Comparison of ENCODE assay signal across 38 cellular contexts in genomic region chr4:45770958-45771357, GRCh38.
"Had no signal": no experiment of that assay in that cellular context is flagged by ENCODE, and none has a peak within 500 bp of the region (broad histone marks: within the 10 kb centered on the region; RNA-seq: fewer than 3 reads in every experiment).

No MANE protein-coding gene starts in this region.

- H3K4me1 Mint-ChIP-seq: activated CD4-positive, alpha-beta memory T cell treated with anti-CD3 and anti-CD28 coated beads, Interleukin-2, amount 10 ng/mL, durations not matched to agents 7 days and 5 days; activated CD4-positive, alpha-beta T cell treated with anti-CD3 and anti-CD28 coated beads for 36 hours; activated CD4-positive, alpha-beta T cell treated with anti-CD3 and anti-CD28 coated beads, Interleukin-2, amount 10 ng/mL, durations not matched to agents 7 days and 5 days; activated CD8-positive, alpha-beta memory T cell treated with anti-CD3 and anti-CD28 coated beads, Interleukin-2, amount 10 ng/mL, durations not matched to agents 7 days and 5 days; activated naive CD4-positive, alpha-beta T cell treated with anti-CD3 and anti-CD28 coated beads, Interleukin-2, amount 10 ng/mL, durations not matched to agents 7 days and 5 days; activated naive CD4-positive, alpha-beta T cell treated with anti-CD3 and anti-CD28 coated beads, Interleukin-2, amount 50 U/mL, for 24 hours; activated naive CD8-positive, alpha-beta T cell treated with anti-CD3 and anti-CD28 coated beads, Interleukin-2, amount 10 ng/mL, durations not matched to agents 7 days and 5 days; activated naive CD8-positive, alpha-beta T cell treated with anti-CD3 and anti-CD28 coated beads, Interleukin-2, amount 50 U/mL, for 24 hours; brain; central memory CD8-positive, alpha-beta T cell had no signal

- H3K27me3 Mint-ChIP-seq: activated CD4-positive, alpha-beta memory T cell treated with anti-CD3 and anti-CD28 coated beads, Interleukin-2, amount 10 ng/mL, durations not matched to agents 7 days and 5 days; activated CD4-positive, alpha-beta T cell treated with anti-CD3 and anti-CD28 coated beads for 36 hours; activated CD4-positive, alpha-beta T cell treated with anti-CD3 and anti-CD28 coated beads, Interleukin-2, amount 10 ng/mL, durations not matched to agents 7 days and 5 days; activated CD8-positive, alpha-beta memory T cell treated with anti-CD3 and anti-CD28 coated beads, Interleukin-2, amount 10 ng/mL, durations not matched to agents 7 days and 5 days; activated naive CD4-positive, alpha-beta T cell treated with anti-CD3 and anti-CD28 coated beads, Interleukin-2, amount 10 ng/mL, durations not matched to agents 7 days and 5 days; activated naive CD4-positive, alpha-beta T cell treated with anti-CD3 and anti-CD28 coated beads, Interleukin-2, amount 50 U/mL, for 24 hours; activated naive CD8-positive, alpha-beta T cell; activated naive CD8-positive, alpha-beta T cell treated with anti-CD3 and anti-CD28 coated beads, Interleukin-2, amount 10 ng/mL, durations not matched to agents 7 days and 5 days; activated naive CD8-positive, alpha-beta T cell treated with anti-CD3 and anti-CD28 coated beads, Interleukin-2, amount 50 U/mL, for 24 hours; activated T-cell treated with anti-CD3 and anti-CD28 coated beads, Interleukin-2, amount 50 U/mL, for 24 hours; brain; central memory CD8-positive, alpha-beta T cell had no signal

- DNase-seq: activated CD4-positive, alpha-beta memory T cell treated with anti-CD3 and anti-CD28 coated beads, Interleukin-2, amount 10 ng/mL, durations not matched to agents 7 days and 5 days; activated CD4-positive, alpha-beta T cell treated with anti-CD3 and anti-CD28 coated beads for 1 hour; activated CD4-positive, alpha-beta T cell treated with anti-CD3 and anti-CD28 coated beads for 36 hours; activated CD4-positive, alpha-beta T cell treated with anti-CD3 and anti-CD28 coated beads for 48 hours; activated CD4-positive, alpha-beta T cell treated with anti-CD3 and anti-CD28 coated beads, Interleukin-2, amount 10 ng/mL, durations not matched to agents 7 days and 5 days; activated CD4-positive, alpha-beta T cell treated with anti-CD3 and anti-CD28 coated beads, Interleukin-2, amount 50 U/mL, for 48 hours; activated CD4-positive, CD25-positive, alpha-beta regulatory T cell; activated CD8-positive, alpha-beta memory T cell treated with anti-CD3 and anti-CD28 coated beads for 24 hours; activated CD8-positive, alpha-beta memory T cell treated with anti-CD3 and anti-CD28 coated beads, Interleukin-2, amount 10 ng/mL, durations not matched to agents 7 days and 5 days; activated CD8-positive, alpha-beta memory T cell treated with anti-CD3 and anti-CD28 coated beads, Interleukin-2, amount 50 U/mL, for 48 hours; activated CD8-positive, alpha-beta T cell treated with anti-CD3 and anti-CD28 coated beads, Interleukin-2, amount 10 ng/mL, durations not matched to agents 7 days and 5 days; activated effector memory CD4-positive, alpha-beta T cell treated with Interleukin-2 at 50 U/mL for 16 hours; activated gamma-delta T cell; activated naive CD4-positive, alpha-beta T cell treated with anti-CD3 and anti-CD28 coated beads, Interleukin-2, amount 10 ng/mL, durations not matched to agents 7 days and 5 days; activated naive CD4-positive, alpha-beta T cell treated with Interleukin-2 at 50 U/mL for 16 hours; activated naive CD8-positive, alpha-beta T cell treated with anti-CD3 and anti-CD28 coated beads, Interleukin-2, amount 10 ng/mL, durations not matched to agents 7 days and 5 days; activated naive CD8-positive, alpha-beta T cell treated with anti-CD3 and anti-CD28 coated beads, Interleukin-2, amount 50 U/mL, for 24 hours; activated T-cell treated with anti-CD3 and anti-CD28 coated beads, Interleukin-2, amount 50 U/mL, for 24 hours; activated T-cell treated with anti-CD3 and anti-CD28 coated beads, Interleukin-2, amount 50 U/mL, for 48 hours; amygdala; anterior cingulate cortex; caudate nucleus; cerebellar nuclear complex; T-helper 2 cell; T-helper 9 cell had no signal

- H3K27me3 ChIP-seq: ascending aorta, cardiac muscle cell had no signal

- H3K4me3 ChIP-seq: ascending aorta, cardiac muscle cell had no signal

- H3K9me3 ChIP-seq: ascending aorta had no signal

- H3K36me3 ChIP-seq: ascending aorta, cardiac muscle cell had no signal

- H3K9me3 Mint-ChIP-seq: activated CD4-positive, alpha-beta T cell treated with anti-CD3 and anti-CD28 coated beads, Interleukin-2, amount 10 ng/mL, durations not matched to agents 7 days and 5 days; T-helper 1 cell treated with Interleukin-12 subunit alpha and Interleukin-12 subunit beta and Interleukin-4 antibody, amounts not matched to agents 30 μg/mL and 1 μg/mL, for 36 hours had no signal

- H3K27ac Mint-ChIP-seq: activated CD4-positive, alpha-beta memory T cell treated with anti-CD3 and anti-CD28 coated beads, Interleukin-2, amount 10 ng/mL, durations not matched to agents 7 days and 5 days; activated CD4-positive, alpha-beta T cell treated with anti-CD3 and anti-CD28 coated beads for 36 hours; activated CD4-positive, alpha-beta T cell treated with anti-CD3 and anti-CD28 coated beads, Interleukin-2, amount 10 ng/mL, durations not matched to agents 7 days and 5 days; activated CD8-positive, alpha-beta memory T cell treated with anti-CD3 and anti-CD28 coated beads, Interleukin-2, amount 10 ng/mL, durations not matched to agents 7 days and 5 days; activated CD8-positive, alpha-beta T cell treated with anti-CD3 and anti-CD28 coated beads, Interleukin-2, amount 10 ng/mL, durations not matched to agents 7 days and 5 days; activated naive CD4-positive, alpha-beta T cell treated with anti-CD3 and anti-CD28 coated beads, Interleukin-2, amount 10 ng/mL, durations not matched to agents 7 days and 5 days; activated naive CD4-positive, alpha-beta T cell treated with anti-CD3 and anti-CD28 coated beads, Interleukin-2, amount 50 U/mL, for 24 hours; activated naive CD8-positive, alpha-beta T cell; activated naive CD8-positive, alpha-beta T cell treated with anti-CD3 and anti-CD28 coated beads, Interleukin-2, amount 10 ng/mL, durations not matched to agents 7 days and 5 days; activated naive CD8-positive, alpha-beta T cell treated with anti-CD3 and anti-CD28 coated beads, Interleukin-2, amount 50 U/mL, for 24 hours; activated T-cell treated with anti-CD3 and anti-CD28 coated beads, Interleukin-2, amount 50 U/mL, for 24 hours; activated T-helper 2 cell treated with anti-CD3 and anti-CD28 coated beads, Interferon-gamma antibody, Interleukin-2, Interleukin-4, amounts not matched to agents 10 μg/mL and 5 μg/mL and 100 μg/mL, durations not matched to agents 14 hours and 24 hours and 36 hours; brain; T-helper 1 cell treated with Interleukin-12 subunit alpha and Interleukin-12 subunit beta and Interleukin-4 antibody, amounts not matched to agents 30 μg/mL and 1 μg/mL, for 36 hours; T-helper 2 cell treated with Interferon-gamma antibody and Interleukin-4, amounts not matched to agents 5 μg/mL and 100 μg/mL, for 36 hours had no signal

- FAIRE-seq: bronchial epithelial cell, TTC549 had no signal

- H3K36me3 Mint-ChIP-seq: activated CD8-positive, alpha-beta memory T cell treated with anti-CD3 and anti-CD28 coated beads, Interleukin-2, amount 10 ng/mL, durations not matched to agents 7 days and 5 days; activated naive CD4-positive, alpha-beta T cell treated with anti-CD3 and anti-CD28 coated beads, Interleukin-2, amount 10 ng/mL, durations not matched to agents 7 days and 5 days; activated naive CD4-positive, alpha-beta T cell treated with anti-CD3 and anti-CD28 coated beads, Interleukin-2, amount 50 U/mL, for 24 hours; activated naive CD8-positive, alpha-beta T cell; activated naive CD8-positive, alpha-beta T cell treated with anti-CD3 and anti-CD28 coated beads, Interleukin-2, amount 10 ng/mL, durations not matched to agents 7 days and 5 days; brain had no signal

- H3K4me3 Mint-ChIP-seq: activated CD4-positive, alpha-beta memory T cell treated with anti-CD3 and anti-CD28 coated beads, Interleukin-2, amount 10 ng/mL, durations not matched to agents 7 days and 5 days; activated CD4-positive, alpha-beta T cell treated with anti-CD3 and anti-CD28 coated beads for 36 hours; activated CD4-positive, alpha-beta T cell treated with anti-CD3 and anti-CD28 coated beads, Interleukin-2, amount 10 ng/mL, durations not matched to agents 7 days and 5 days; activated CD8-positive, alpha-beta memory T cell treated with anti-CD3 and anti-CD28 coated beads, Interleukin-2, amount 10 ng/mL, durations not matched to agents 7 days and 5 days; activated CD8-positive, alpha-beta T cell treated with anti-CD3 and anti-CD28 coated beads, Interleukin-2, amount 10 ng/mL, durations not matched to agents 7 days and 5 days; activated naive CD4-positive, alpha-beta T cell treated with anti-CD3 and anti-CD28 coated beads, Interleukin-2, amount 10 ng/mL, durations not matched to agents 7 days and 5 days; activated naive CD4-positive, alpha-beta T cell treated with anti-CD3 and anti-CD28 coated beads, Interleukin-2, amount 50 U/mL, for 24 hours; activated naive CD8-positive, alpha-beta T cell; activated naive CD8-positive, alpha-beta T cell treated with anti-CD3 and anti-CD28 coated beads, Interleukin-2, amount 10 ng/mL, durations not matched to agents 7 days and 5 days; activated naive CD8-positive, alpha-beta T cell treated with anti-CD3 and anti-CD28 coated beads, Interleukin-2, amount 50 U/mL, for 24 hours; activated T-cell treated with anti-CD3 and anti-CD28 coated beads, Interleukin-2, amount 50 U/mL, for 24 hours; brain; central memory CD8-positive, alpha-beta T cell; T-helper 1 cell treated with Interleukin-12 subunit alpha and Interleukin-12 subunit beta and Interleukin-4 antibody, amounts not matched to agents 30 μg/mL and 1 μg/mL, for 36 hours; T-helper 2 cell treated with Interferon-gamma antibody and Interleukin-4, amounts not matched to agents 5 μg/mL and 100 μg/mL, for 36 hours had no signal

- H3K27ac ChIP-seq: ascending aorta, cardiac muscle cell, VCaP had no signal

- ATAC-seq: activated CD4-positive, alpha-beta T cell treated with anti-CD3 and anti-CD28 coated beads for 36 hours; activated CD4-positive, CD25-positive, alpha-beta regulatory T cell treated with anti-CD3 and anti-CD28 coated beads, Interleukin-2, amount 50 U/mL, for 24 hours; activated CD8-positive, alpha-beta memory T cell treated with anti-CD3 and anti-CD28 coated beads, Interleukin-2, amount 10 ng/mL, durations not matched to agents 7 days and 5 days; activated CD8-positive, alpha-beta T cell treated with anti-CD3 and anti-CD28 coated beads, Interleukin-2, amount 10 ng/mL, durations not matched to agents 7 days and 5 days; activated naive CD8-positive, alpha-beta T cell treated with anti-CD3 and anti-CD28 coated beads, Interleukin-2, amount 50 U/mL, for 24 hours had no signal

- H3K4me1 ChIP-seq: ascending aorta had no signal
